Comparison of ENCODE assay signal across 19 cellular contexts in the genomic region with DNA sequence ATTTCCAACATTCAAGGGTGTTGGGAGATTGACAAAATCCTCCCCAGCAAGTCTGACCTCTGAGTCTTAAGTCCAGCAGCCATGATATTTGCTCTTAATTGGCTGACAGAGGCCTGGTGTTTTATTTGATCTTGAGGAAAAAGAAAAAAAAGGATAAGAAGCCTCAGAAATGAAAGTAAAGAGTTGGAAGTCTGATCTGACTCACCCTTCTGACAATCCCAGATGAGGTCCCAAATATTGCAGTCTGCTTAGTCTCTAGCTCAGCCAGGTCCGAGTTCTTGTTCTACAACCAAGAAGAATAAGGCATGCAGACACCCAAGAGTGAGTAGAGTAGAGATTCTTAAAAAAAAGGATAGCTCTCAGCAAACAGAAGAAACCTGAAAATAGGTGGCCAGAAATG.
DNase-seq lines count a peak whose midpoint lies in the region; ATAC-seq, FAIRE-seq and TF ChIP-seq lines count a peak whose summit lies in the region.
"Had no signal": no experiment of that assay in that cellular context is flagged by ENCODE, and none has a peak within 500 bp of the region (broad histone marks: within the 10 kb centered on the region; RNA-seq: fewer than 3 reads in every experiment).

No MANE protein-coding gene starts in this region.

- no peak overlapping the region for H3K27ac ChIP-seq in astrocyte (ENCODE audit: low read depth, low read length)
- H3K27ac ChIP-seq in tibial artery, result no peak overlapping the region
- H3K27ac ChIP-seq: 22Rv1 had no signal

- H3K4me3 Mint-ChIP-seq in astrocyte (ENCODE audit: unreplicated experiment), result no peak overlapping the region
- H3K4me3 Mint-ChIP-seq: CD14-positive monocyte; CD8-positive, alpha-beta T cell had no signal

- H2AFZ ChIP-seq in astrocyte (ENCODE audit: low read depth, low read length), result no peak overlapping the region

- no peaks in the 10 kb centered on the region for H3K4me1 Mint-ChIP-seq in astrocyte (ENCODE audit: low read depth, unreplicated experiment)

- intact Hi-C loops in tibial artery (cut with DNase I; ENCODE audit: low total_unique reads), result no loop called here

- no peaks in the 10 kb centered on the region for H3K27me3 Mint-ChIP-seq in astrocyte (ENCODE audit: low read depth, unreplicated experiment)

- no peak overlapping the region for H3K27ac Mint-ChIP-seq in astrocyte (ENCODE audit: unreplicated experiment)
- H3K27ac Mint-ChIP-seq: CD14-positive monocyte; CD8-positive, alpha-beta T cell had no signal

- H3K27me3 ChIP-seq in astrocyte (ENCODE audit: insufficient read depth, low read length) (no peaks in the 10 kb centered on the region), tibial artery (no peaks in the 10 kb centered on the region)

- DNase-seq in EH (ENCODE audit: low read depth) (peak; percentile 10), HCEC 1CT (peak; percentile 48), astrocyte (ENCODE audit: low read depth) (peak; percentile 12), fibroblast of peridontal ligament (ENCODE audit: extremely low read depth) (peak; percentile 2), tibial artery (no peak), NCI-H446 (lab: John Stamatoyannopoulos, UW) (no peak), NCI-H1436 (lab: John Stamatoyannopoulos, UW) (no peak), left lobe of liver (ENCODE audit: low spot score) (no peak)
- DNase-seq: CD8-positive, alpha-beta T cell; COR-L47; DMS153; DMS79 treated with DMSO at 0.1 percent for 48 hours; GF-D8 had no signal

- no peaks in the 10 kb centered on the region for H3K36me3 Mint-ChIP-seq in astrocyte (ENCODE audit: low read depth, unreplicated experiment)
- H3K36me3 Mint-ChIP-seq: CD14-positive monocyte; CD8-positive, alpha-beta T cell had no signal

- ATAC-seq in left lobe of liver, result no peak
- ATAC-seq: CD8-positive, alpha-beta T cell; GM12878 had no signal

- no peaks in the 10 kb centered on the region for H3K9me3 Mint-ChIP-seq in astrocyte (ENCODE audit: unreplicated experiment)
- H3K9me3 Mint-ChIP-seq: CD8-positive, alpha-beta T cell had no signal

- FAIRE-seq in astrocyte (lab: Jason Lieb, UNC), result no peak
- FAIRE-seq: D721Med, GM12878, GM18507, H54 had no signal

- TF ChIP-seq CTCF in astrocyte (IDR thresholded peaks at IDR 0.05; ENCODE audit: insufficient read depth, low read depth, low read length) (no peak), tibial artery (IDR thresholded peaks at IDR 0.05) (no peak)

- no peaks in the 10 kb centered on the region for H4K20me1 ChIP-seq in astrocyte (ENCODE audit: insufficient read depth, low read length)

- H3K4me3 ChIP-seq in astrocyte (ENCODE audit: insufficient read depth, low read depth, low read length) (no peak overlapping the region), tibial artery (no peak overlapping the region)
- H3K4me3 ChIP-seq: GM12878 had no signal

- no peak overlapping the region for H3K4me2 ChIP-seq in astrocyte (ENCODE audit: low read length)

- no peaks in the 10 kb centered on the region for H3K36me3 ChIP-seq in astrocyte (ENCODE audit: insufficient read depth, low read length)
- H3K36me3 ChIP-seq in tibial artery, result no peaks in the 10 kb centered on the region

- no peaks in the 10 kb centered on the region for H3K9me3 ChIP-seq in astrocyte (ENCODE audit: insufficient read depth, low read depth, low read length)
- H3K9me3 ChIP-seq in tibial artery, result no peaks in the 10 kb centered on the region

- H3K9ac ChIP-seq in astrocyte (ENCODE audit: low read length), result no peak overlapping the region

- H3K79me2 ChIP-seq in astrocyte (ENCODE audit: insufficient read depth, low read length), result no peaks in the 10 kb centered on the region

- H3K4me1 ChIP-seq in astrocyte (ENCODE audit: insufficient read depth, low read length) (no peaks in the 10 kb centered on the region), tibial artery (no peaks in the 10 kb centered on the region)

Comparison
In these comparisons a context has a peak if more than half of its experiments do, and no peak if none do; other contexts are left out.
1. DNase-seq: peak in EH (single experiment), HCEC 1CT (single experiment), astrocyte (single experiment) and fibroblast of peridontal ligament (single experiment); none in tibial artery (0 of 2), NCI-H446 (0 of 2), NCI-H1436 (single experiment) and left lobe of liver (single experiment).